1 cellular context compared by ENCODE assay signal in the genomic region with DNA sequence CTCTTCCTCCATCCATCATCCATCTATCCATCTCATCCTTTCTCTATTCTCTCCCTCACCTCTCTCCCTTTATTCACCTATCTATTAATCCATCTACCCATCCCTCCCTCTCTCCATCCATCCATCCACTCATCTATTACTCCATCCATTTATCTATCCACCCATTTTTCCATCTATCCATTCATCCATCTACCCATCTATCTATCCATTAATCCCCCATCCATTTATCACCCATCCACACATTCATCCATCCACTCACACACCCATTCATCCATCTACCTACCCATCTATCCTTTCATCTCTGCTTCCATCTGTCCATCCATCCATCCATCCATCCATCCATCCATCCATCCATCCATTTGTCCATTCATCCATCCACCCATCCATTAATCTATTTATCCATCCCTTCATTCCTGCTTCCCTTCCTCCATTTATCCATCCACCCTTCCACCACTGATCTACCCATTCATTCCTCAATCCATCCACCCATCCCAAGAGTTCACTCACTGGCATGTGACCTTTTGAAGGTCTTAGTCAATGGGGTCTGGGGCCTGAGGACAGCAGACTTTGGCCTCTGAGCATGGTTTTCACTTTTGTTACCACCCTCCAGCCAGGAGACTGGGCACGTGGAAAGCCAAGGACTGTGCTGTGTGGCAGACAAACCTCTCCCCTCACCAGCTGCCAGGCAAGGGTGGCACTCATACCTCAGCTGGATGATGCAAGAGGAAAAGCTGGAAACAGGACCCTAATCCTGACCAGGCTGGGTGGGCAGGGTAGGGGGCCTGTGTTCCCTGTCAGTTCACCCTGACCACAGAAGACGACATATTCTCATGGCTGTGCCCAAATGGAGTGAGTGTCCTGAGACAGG.
A peak's percentile ranks its signal among the peaks of the same experiment; 100 is the strongest.
TF ChIP-seq lines count a peak whose summit lies in the region.

No MANE protein-coding gene starts in this region.

TF ChIP-seq in HEK293, 187 proteins besides CTCF, POLR2A, EP300 and RAD21 (continued from another document):
- TF ChIP-seq EGR2 (tag by site-specific recombination; IDR thresholded peaks at IDR 0.05; ENCODE audit: low read depth) = no peak
- TF ChIP-seq KLF9 (tag by site-specific recombination; IDR thresholded peaks at IDR 0.05; ENCODE audit: low read depth) = no peak
- TF ChIP-seq ZNF544 (tag by site-specific recombination; IDR thresholded peaks at IDR 0.05) = peak; percentile 25; the same call in 1 of the 2 replicates
- TF ChIP-seq IKZF3 (tag by site-specific recombination; IDR thresholded peaks at IDR 0.05) = no peak
- no peak for TF ChIP-seq ZNF658 (tag by site-specific recombination; IDR thresholded peaks at IDR 0.05)
- TF ChIP-seq, protein P1, sequence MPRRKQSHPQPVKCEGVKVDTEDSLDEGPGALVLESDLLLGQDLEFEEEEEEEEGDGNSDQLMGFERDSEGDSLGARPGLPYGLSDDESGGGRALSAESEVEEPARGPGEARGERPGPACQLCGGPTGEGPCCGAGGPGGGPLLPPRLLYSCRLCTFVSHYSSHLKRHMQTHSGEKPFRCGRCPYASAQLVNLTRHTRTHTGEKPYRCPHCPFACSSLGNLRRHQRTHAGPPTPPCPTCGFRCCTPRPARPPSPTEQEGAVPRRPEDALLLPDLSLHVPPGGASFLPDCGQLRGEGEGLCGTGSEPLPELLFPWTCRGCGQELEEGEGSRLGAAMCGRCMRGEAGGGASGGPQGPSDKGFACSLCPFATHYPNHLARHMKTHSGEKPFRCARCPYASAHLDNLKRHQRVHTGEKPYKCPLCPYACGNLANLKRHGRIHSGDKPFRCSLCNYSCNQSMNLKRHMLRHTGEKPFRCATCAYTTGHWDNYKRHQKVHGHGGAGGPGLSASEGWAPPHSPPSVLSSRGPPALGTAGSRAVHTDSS (tag by site-specific recombination; IDR thresholded peaks at IDR 0.05) = no peak
- 0 out of 2 replicates have a peak, but pooled peaks have one; percentile 5 for TF ChIP-seq ZNF404 (tag by site-specific recombination; IDR thresholded peaks at IDR 0.05)
- no peak for TF ChIP-seq ZFP41 (tag by site-specific recombination; IDR thresholded peaks at IDR 0.05; ENCODE audit: borderline replicate concordance)
- no peak for TF ChIP-seq ZNF664 (tag by site-specific recombination; IDR thresholded peaks at IDR 0.05)
- TF ChIP-seq, protein P2, sequence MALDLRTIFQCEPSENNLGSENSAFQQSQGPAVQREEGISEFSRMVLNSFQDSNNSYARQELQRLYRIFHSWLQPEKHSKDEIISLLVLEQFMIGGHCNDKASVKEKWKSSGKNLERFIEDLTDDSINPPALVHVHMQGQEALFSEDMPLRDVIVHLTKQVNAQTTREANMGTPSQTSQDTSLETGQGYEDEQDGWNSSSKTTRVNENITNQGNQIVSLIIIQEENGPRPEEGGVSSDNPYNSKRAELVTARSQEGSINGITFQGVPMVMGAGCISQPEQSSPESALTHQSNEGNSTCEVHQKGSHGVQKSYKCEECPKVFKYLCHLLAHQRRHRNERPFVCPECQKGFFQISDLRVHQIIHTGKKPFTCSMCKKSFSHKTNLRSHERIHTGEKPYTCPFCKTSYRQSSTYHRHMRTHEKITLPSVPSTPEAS (tag by site-specific recombination; IDR thresholded peaks at IDR 0.05) = no peak
- TF ChIP-seq KLF16 (tag by site-specific recombination; IDR thresholded peaks at IDR 0.05) = 0 out of 2 replicates have a peak, but pooled peaks have one; percentile 6
- peak; percentile 99 for TF ChIP-seq ZNF366 (tag by site-specific recombination; conservative IDR thresholded peaks at IDR 0.05)
- TF ChIP-seq ZNF140 (tag by site-specific recombination; IDR thresholded peaks at IDR 0.05) = 0 out of 2 replicates have a peak, but pooled peaks have one; percentile 5
- TF ChIP-seq, protein P3, sequence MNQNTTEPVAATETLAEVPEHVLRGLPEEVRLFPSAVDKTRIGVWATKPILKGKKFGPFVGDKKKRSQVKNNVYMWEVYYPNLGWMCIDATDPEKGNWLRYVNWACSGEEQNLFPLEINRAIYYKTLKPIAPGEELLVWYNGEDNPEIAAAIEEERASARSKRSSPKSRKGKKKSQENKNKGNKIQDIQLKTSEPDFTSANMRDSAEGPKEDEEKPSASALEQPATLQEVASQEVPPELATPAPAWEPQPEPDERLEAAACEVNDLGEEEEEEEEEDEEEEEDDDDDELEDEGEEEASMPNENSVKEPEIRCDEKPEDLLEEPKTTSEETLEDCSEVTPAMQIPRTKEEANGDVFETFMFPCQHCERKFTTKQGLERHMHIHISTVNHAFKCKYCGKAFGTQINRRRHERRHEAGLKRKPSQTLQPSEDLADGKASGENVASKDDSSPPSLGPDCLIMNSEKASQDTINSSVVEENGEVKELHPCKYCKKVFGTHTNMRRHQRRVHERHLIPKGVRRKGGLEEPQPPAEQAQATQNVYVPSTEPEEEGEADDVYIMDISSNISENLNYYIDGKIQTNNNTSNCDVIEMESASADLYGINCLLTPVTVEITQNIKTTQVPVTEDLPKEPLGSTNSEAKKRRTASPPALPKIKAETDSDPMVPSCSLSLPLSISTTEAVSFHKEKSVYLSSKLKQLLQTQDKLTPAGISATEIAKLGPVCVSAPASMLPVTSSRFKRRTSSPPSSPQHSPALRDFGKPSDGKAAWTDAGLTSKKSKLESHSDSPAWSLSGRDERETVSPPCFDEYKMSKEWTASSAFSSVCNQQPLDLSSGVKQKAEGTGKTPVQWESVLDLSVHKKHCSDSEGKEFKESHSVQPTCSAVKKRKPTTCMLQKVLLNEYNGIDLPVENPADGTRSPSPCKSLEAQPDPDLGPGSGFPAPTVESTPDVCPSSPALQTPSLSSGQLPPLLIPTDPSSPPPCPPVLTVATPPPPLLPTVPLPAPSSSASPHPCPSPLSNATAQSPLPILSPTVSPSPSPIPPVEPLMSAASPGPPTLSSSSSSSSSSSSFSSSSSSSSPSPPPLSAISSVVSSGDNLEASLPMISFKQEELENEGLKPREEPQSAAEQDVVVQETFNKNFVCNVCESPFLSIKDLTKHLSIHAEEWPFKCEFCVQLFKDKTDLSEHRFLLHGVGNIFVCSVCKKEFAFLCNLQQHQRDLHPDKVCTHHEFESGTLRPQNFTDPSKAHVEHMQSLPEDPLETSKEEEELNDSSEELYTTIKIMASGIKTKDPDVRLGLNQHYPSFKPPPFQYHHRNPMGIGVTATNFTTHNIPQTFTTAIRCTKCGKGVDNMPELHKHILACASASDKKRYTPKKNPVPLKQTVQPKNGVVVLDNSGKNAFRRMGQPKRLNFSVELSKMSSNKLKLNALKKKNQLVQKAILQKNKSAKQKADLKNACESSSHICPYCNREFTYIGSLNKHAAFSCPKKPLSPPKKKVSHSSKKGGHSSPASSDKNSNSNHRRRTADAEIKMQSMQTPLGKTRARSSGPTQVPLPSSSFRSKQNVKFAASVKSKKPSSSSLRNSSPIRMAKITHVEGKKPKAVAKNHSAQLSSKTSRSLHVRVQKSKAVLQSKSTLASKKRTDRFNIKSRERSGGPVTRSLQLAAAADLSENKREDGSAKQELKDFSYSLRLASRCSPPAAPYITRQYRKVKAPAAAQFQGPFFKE (tag by site-specific recombination; IDR thresholded peaks at IDR 0.05; ENCODE audit: borderline replicate concordance) = 0 out of 2 replicates have a peak, but pooled peaks have one; percentile 70
- peak; percentile 99 for TF ChIP-seq ZBTB17 (tag by site-specific recombination; IDR thresholded peaks at IDR 0.05)
- no peak for TF ChIP-seq ZNF211 (tag by site-specific recombination; IDR thresholded peaks at IDR 0.05; ENCODE audit: low read depth)
- TF ChIP-seq ZNF777 (tag by site-specific recombination; IDR thresholded peaks at IDR 0.05; ENCODE audit: borderline replicate concordance) = peak; percentile 11; the same call in 1 of the 2 replicates
- no peak for TF ChIP-seq ZNF624 (tag by site-specific recombination; IDR thresholded peaks at IDR 0.05)
- TF ChIP-seq, protein P4, sequence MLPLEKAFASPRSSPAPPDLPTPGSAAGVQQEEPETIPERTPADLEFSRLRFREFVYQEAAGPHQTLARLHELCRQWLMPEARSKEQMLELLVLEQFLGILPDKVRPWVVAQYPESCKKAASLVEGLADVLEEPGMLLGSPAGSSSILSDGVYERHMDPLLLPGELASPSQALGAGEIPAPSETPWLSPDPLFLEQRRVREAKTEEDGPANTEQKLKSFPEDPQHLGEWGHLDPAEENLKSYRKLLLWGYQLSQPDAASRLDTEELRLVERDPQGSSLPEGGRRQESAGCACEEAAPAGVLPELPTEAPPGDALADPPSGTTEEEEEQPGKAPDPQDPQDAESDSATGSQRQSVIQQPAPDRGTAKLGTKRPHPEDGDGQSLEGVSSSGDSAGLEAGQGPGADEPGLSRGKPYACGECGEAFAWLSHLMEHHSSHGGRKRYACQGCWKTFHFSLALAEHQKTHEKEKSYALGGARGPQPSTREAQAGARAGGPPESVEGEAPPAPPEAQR (tag by site-specific recombination; IDR thresholded peaks at IDR 0.05) = 0 out of 2 replicates have a peak, but pooled peaks have one; percentile 18
- peak; percentile 15; the same call in 1 of the 2 replicates for TF ChIP-seq ZNF548 (tag by site-specific recombination; IDR thresholded peaks at IDR 0.05)
- peak; percentile 24; the same call in 1 of the 2 replicates for TF ChIP-seq ZNF791 (tag by site-specific recombination; IDR thresholded peaks at IDR 0.05)
- no peak for TF ChIP-seq ZNF214 (tag by site-specific recombination; IDR thresholded peaks at IDR 0.05; ENCODE audit: borderline replicate concordance)
- TF ChIP-seq, protein P5, sequence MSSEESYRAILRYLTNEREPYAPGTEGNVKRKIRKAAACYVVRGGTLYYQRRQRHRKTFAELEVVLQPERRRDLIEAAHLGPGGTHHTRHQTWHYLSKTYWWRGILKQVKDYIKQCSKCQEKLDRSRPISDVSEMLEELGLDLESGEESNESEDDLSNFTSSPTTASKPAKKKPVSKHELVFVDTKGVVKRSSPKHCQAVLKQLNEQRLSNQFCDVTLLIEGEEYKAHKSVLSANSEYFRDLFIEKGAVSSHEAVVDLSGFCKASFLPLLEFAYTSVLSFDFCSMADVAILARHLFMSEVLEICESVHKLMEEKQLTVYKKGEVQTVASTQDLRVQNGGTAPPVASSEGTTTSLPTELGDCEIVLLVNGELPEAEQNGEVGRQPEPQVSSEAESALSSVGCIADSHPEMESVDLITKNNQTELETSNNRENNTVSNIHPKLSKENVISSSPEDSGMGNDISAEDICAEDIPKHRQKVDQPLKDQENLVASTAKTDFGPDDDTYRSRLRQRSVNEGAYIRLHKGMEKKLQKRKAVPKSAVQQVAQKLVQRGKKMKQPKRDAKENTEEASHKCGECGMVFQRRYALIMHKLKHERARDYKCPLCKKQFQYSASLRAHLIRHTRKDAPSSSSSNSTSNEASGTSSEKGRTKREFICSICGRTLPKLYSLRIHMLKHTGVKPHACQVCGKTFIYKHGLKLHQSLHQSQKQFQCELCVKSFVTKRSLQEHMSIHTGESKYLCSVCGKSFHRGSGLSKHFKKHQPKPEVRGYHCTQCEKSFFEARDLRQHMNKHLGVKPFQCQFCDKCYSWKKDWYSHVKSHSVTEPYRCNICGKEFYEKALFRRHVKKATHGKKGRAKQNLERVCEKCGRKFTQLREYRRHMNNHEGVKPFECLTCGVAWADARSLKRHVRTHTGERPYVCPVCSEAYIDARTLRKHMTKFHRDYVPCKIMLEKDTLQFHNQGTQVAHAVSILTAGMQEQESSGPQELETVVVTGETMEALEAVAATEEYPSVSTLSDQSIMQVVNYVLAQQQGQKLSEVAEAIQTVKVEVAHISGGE (tag by site-specific recombination; conservative IDR thresholded peaks at IDR 0.05; ENCODE audit: low read depth) = 0 out of 2 replicates have a peak, but pooled peaks have one; percentile 36
- 0 out of 2 replicates have a peak, but pooled peaks have one; percentile 19 for TF ChIP-seq ZNF114 (tag by site-specific recombination; IDR thresholded peaks at IDR 0.05)
- TF ChIP-seq ZNF747 (tag by site-specific recombination; IDR thresholded peaks at IDR 0.05) = no peak
- TF ChIP-seq MZF1 (tag by site-specific recombination; IDR thresholded peaks at IDR 0.05; ENCODE audit: borderline replicate concordance) = no peak
- TF ChIP-seq ZNF830 (tag by site-specific recombination; IDR thresholded peaks at IDR 0.05; ENCODE audit: low read depth) = no peak
- TF ChIP-seq ZFP69B (tag by site-specific recombination; IDR thresholded peaks at IDR 0.05) = no peak
- TF ChIP-seq HOXA7 (CRISPR knock-in tag; IDR thresholded peaks at IDR 0.05; ENCODE audit: borderline replicate concordance) = no peak
- TF ChIP-seq ZNF433 (tag by site-specific recombination; IDR thresholded peaks at IDR 0.05; ENCODE audit: low read depth) = no peak
- 0 out of 2 replicates have a peak, but pooled peaks have one; percentile 44 for TF ChIP-seq ZNF157 (tag by site-specific recombination; IDR thresholded peaks at IDR 0.05)
- no peak; the same call in none of the 2 replicates for TF ChIP-seq ZNF133 (tag by site-specific recombination; IDR thresholded peaks at IDR 0.05)
- TF ChIP-seq ZNF239 (tag by site-specific recombination; IDR thresholded peaks at IDR 0.05) = no peak
- no peak for TF ChIP-seq SCRT2 (tag by site-specific recombination; IDR thresholded peaks at IDR 0.05)
- TF ChIP-seq ZNF324 (tag by site-specific recombination; IDR thresholded peaks at IDR 0.05) = no peak
- TF ChIP-seq ZNF138 (tag by site-specific recombination; IDR thresholded peaks at IDR 0.05; ENCODE audit: borderline replicate concordance) = no peak
- no peak for TF ChIP-seq ZNF843 (tag by site-specific recombination; IDR thresholded peaks at IDR 0.05)
- TF ChIP-seq, protein P6, sequence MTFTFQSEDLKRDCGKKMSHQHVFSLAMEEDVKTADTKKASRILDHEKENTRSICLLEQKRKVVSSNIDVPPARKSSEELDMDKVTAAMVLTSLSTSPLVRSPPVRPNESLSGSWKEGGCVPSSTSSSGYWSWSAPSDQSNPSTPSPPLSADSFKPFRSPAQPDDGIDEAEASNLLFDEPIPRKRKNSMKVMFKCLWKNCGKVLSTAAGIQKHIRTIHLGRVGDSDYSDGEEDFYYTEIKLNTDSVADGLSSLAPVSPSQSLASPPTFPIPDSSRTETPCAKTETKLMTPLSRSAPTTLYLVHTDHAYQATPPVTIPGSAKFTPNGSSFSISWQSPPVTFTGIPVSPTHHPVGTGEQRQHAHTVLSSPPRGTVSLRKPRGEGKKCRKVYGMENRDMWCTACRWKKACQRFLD (tag by site-specific recombination; IDR thresholded peaks at IDR 0.05) = 0 out of 2 replicates have a peak, but pooled peaks have one; percentile 27
